Comparison of ENCODE assay signal across 15 cellular contexts in genomic region chr5:178287091-178287790, GRCh38.
"Had no signal": no experiment of that assay in that cellular context is flagged by ENCODE, and none has a peak within 500 bp of the region (broad histone marks: within the 10 kb centered on the region; RNA-seq: fewer than 3 reads in every experiment).

No MANE protein-coding gene starts in this region.

- H3K4me1 Mint-ChIP-seq: activated CD4-positive, alpha-beta T cell treated with anti-CD3 and anti-CD28 coated beads, Interleukin-2, amount 10 ng/mL, durations not matched to agents 7 days and 5 days; stimulated activated naive B cell treated with anti-CD40 and anti-IgM and Interleukin-4, amounts not matched to agents 10 μg/mL and 1 μg/mL and 100 μg/mL, for 72 hours; T-cell had no signal

- H3K9ac ChIP-seq: parathyroid adenoma had no signal

- DNase-seq: activated CD4-positive, alpha-beta T cell treated with anti-CD3 and anti-CD28 coated beads, Interleukin-2, amount 10 ng/mL, durations not matched to agents 7 days and 5 days; activated CD8-positive, alpha-beta memory T cell treated with anti-CD3 and anti-CD28 coated beads for 24 hours; activated naive CD4-positive, alpha-beta T cell; left colon; retina; stimulated activated CD4-positive, alpha-beta T cell treated with anti-CD3 and anti-CD28 coated beads, Interleukin-2, amount 100 ng/mL, for 48 hours; stimulated activated naive B cell treated with anti-CD40 and anti-IgM and Interleukin-4, amounts not matched to agents 10 μg/mL and 1 μg/mL and 100 μg/mL, for 72 hours; T-cell; T-helper 9 cell had no signal

- H3K4me3 ChIP-seq: hepatocyte, tibial artery, vagina had no signal

- H3K4me1 ChIP-seq: parathyroid adenoma had no signal

- H3K27ac ChIP-seq: hepatocyte, parathyroid adenoma, tibial artery, vagina had no signal

- H3K36me3 Mint-ChIP-seq: T-cell had no signal

- FAIRE-seq: astrocyte, endometrium had no signal

- H3K36me3 ChIP-seq: tibial artery, vagina had no signal

- H3K27me3 ChIP-seq: hepatocyte, vagina had no signal

- H3K27ac Mint-ChIP-seq: activated CD4-positive, alpha-beta T cell treated with anti-CD3 and anti-CD28 coated beads, Interleukin-2, amount 10 ng/mL, durations not matched to agents 7 days and 5 days; stimulated activated naive B cell treated with anti-CD40 and anti-IgM and Interleukin-4, amounts not matched to agents 10 μg/mL and 1 μg/mL and 100 μg/mL, for 72 hours; T-cell had no signal

- H3K4me3 Mint-ChIP-seq: activated CD4-positive, alpha-beta T cell treated with anti-CD3 and anti-CD28 coated beads, Interleukin-2, amount 10 ng/mL, durations not matched to agents 7 days and 5 days; stimulated activated naive B cell treated with anti-CD40 and anti-IgM and Interleukin-4, amounts not matched to agents 10 μg/mL and 1 μg/mL and 100 μg/mL, for 72 hours; T-cell had no signal
